ENCODE assay signal across 8 cellular contexts in the genomic region with DNA sequence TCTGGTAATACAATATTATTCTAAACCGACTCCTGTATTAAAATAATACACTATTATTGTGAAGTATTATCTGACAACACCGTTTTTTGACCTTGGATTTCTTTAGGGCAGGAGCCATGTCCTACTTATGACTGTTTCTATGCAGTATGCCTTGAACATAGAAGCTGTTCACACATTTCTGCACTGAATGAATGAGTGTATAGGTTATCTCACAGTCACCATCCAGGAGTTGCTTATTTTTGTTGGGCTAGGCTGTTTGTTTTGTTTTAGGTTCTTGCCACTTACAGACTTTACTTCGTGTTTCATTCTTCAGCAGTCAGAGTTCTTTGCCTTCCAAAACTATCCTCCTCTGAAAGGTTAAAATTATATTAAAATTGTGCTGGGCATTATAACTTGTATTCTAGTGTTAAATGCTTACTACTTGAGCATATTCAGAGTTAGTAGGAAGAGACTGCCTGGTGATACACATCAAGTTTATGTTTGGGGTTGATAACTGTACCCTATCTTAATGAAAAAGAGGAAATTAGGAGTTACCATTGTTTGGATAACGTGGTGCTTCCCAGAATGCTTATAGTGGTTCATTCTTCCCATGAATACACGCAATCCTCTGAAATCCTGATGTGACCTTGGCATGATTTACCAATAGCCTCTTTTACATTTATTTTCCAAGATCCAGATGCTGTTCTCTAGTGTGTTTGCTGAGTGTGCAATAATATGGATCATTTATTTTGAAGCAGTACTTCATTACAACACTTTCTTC. TPM values are rescaled to one million over a fixed set of nuclear protein-coding genes. Genes with fewer than 3 reads are reported as not detected.
A peak's percentile ranks its signal among the peaks of the same experiment; 100 is the strongest.
DNase-seq lines count a peak whose midpoint lies in the region; ATAC-seq and FAIRE-seq lines count a peak whose summit lies in the region.

No MANE protein-coding gene starts in this region.

- no peaks in the 10 kb centered on the region for H3K9me3 ChIP-seq in right cardiac atrium (ENCODE audit: control insufficient read depth, low read length)

- H3K27ac ChIP-seq in right cardiac atrium (ENCODE audit: low read length) = no peak overlapping the region

- ATAC-seq in right cardiac atrium (no peak), Right ventricle myocardium inferior (no peak), HG03097 (IDR thresholded peaks at IDR 0.05; ENCODE audit: low FRiP score, unreplicated experiment) (no peak), GM21528 (IDR thresholded peaks at IDR 0.05; ENCODE audit: low FRiP score, unreplicated experiment) (no peak), HG02938 (IDR thresholded peaks at IDR 0.05; ENCODE audit: unreplicated experiment) (no peak)

- peaks cover 61% of the 10 kb centered on the region for H3K4me1 Mint-ChIP-seq in activated naive CD8-positive, alpha-beta T cell (ENCODE audit: low read depth)
- H3K4me1 Mint-ChIP-seq in immature natural killer cell = peaks cover 24 to 37% of the 10 kb centered on the region in 2 donors

- H3K9me3 Mint-ChIP-seq in activated naive CD8-positive, alpha-beta T cell (ENCODE audit: low read depth) = no peaks in the 10 kb centered on the region
- no peaks in the 10 kb centered on the region for H3K9me3 Mint-ChIP-seq in immature natural killer cell

- H3K4me1 ChIP-seq in right cardiac atrium (ENCODE audit: control insufficient read depth, insufficient read depth, low read length) = peaks cover 5% of the 10 kb centered on the region

- WGBS in right cardiac atrium = 13% methylated on average over 5 of the region's 5 CpGs

- H3K4me3 Mint-ChIP-seq in activated naive CD8-positive, alpha-beta T cell = peak overlapping the region; percentile 98
- H3K4me3 Mint-ChIP-seq in immature natural killer cell = peak overlapping the region; percentile 87 to 96 (median 92)

- no peak for DNase-seq in right cardiac atrium
- no peak for DNase-seq in Right ventricle myocardium inferior (ENCODE audit: missing footprints)
- no peak for DNase-seq in immature natural killer cell
- no peak for DNase-seq in GM19239 (ENCODE audit: insufficient read length, low spot score)

- no peaks in the 10 kb centered on the region for H3K27me3 ChIP-seq in right cardiac atrium (ENCODE audit: control insufficient read depth, insufficient read depth)

- no peaks in the 10 kb centered on the region for H3K27me3 Mint-ChIP-seq in activated naive CD8-positive, alpha-beta T cell
- H3K27me3 Mint-ChIP-seq in immature natural killer cell (ENCODE audit: low read depth in 3 of 3) = peaks cover 1 to 8% (median 2%) of the 10 kb centered on the region in 3 donors

- peaks cover 12% of the 10 kb centered on the region for H3K36me3 Mint-ChIP-seq in activated naive CD8-positive, alpha-beta T cell
- H3K36me3 Mint-ChIP-seq in immature natural killer cell = no peaks in the 10 kb centered on the region

- H3K4me3 ChIP-seq in right cardiac atrium (ENCODE audit: low read length) = peak overlapping the region; percentile 76

- H3K27ac Mint-ChIP-seq in activated naive CD8-positive, alpha-beta T cell = peak overlapping the region; percentile 95
- H3K27ac Mint-ChIP-seq in immature natural killer cell = peak overlapping the region in 4 of 6 donors; percentile 8 to 92 (median 54)

- intact Hi-C loops in right cardiac atrium (cut with DNase I) = loop anchor here in 1 of 4 donors (5.0 kb wide), 1 partner anchor 107 kb away; no protein-coding TSS in a partner anchor
- intact Hi-C loops in Right ventricle myocardium inferior (cut with DNase I) = loop anchor here (5.0 kb wide), 3 partner anchors 43 to 322 kb away; no protein-coding TSS in a partner anchor

- FAIRE-seq in GM19239 (lab: Jason Lieb, UNC) = no peak

RNA-seq across cellular contexts. Expression of gene RALA, which starts 1.7 kb away (rescaled TPM):
- total RNA-seq in right cardiac atrium (10 to 100 TPM; 21.0 to 23.9 (median 22.4) TPM), Right ventricle myocardium inferior (35.7 TPM)
- polyA plus RNA-seq in right cardiac atrium (20.9 TPM), immature natural killer cell (10 to 100 TPM; 28.9 to 33.7 (median 28.9) TPM)

RNA-seq across cellular contexts. Expression of gene YAE1, which starts 58.9 kb away (rescaled TPM):
- total RNA-seq in right cardiac atrium (10 to 100 TPM; 21.4 to 24.4 (median 22.4) TPM), Right ventricle myocardium inferior (19.0 TPM)
- polyA plus RNA-seq in right cardiac atrium (30.9 TPM), immature natural killer cell (1 to 10 TPM; 6.3 to 9.2 (median 9.1) TPM)
